8 cellular contexts compared by ENCODE assay signal in genomic region chr18:13136056-13136688, GRCh38.
A peak's percentile ranks its signal among the peaks of the same experiment; 100 is the strongest.
DNase-seq lines count a peak whose midpoint lies in the region; ATAC-seq and TF ChIP-seq lines count a peak whose summit lies in the region.

No MANE protein-coding gene starts in this region.

- peaks cover 1% of the 10 kb centered on the region for H3K4me1 Mint-ChIP-seq in glutamatergic neuron (ENCODE audit: low read depth, unreplicated experiment)

- peak; percentile 8 for ATAC-seq in HG03196 (IDR thresholded peaks at IDR 0.05; ENCODE audit: unreplicated experiment)

- H3K9me3 Mint-ChIP-seq in glutamatergic neuron (ENCODE audit: unreplicated experiment) = peaks cover 6% of the 10 kb centered on the region

- TF ChIP-seq CTCF in glutamatergic neuron (IDR thresholded peaks at IDR 0.05; ENCODE audit: partially characterized antibody, unreplicated experiment) = no peak

- peaks cover 15% of the 10 kb centered on the region for H3K27me3 Mint-ChIP-seq in glutamatergic neuron (ENCODE audit: unreplicated experiment)

- no peak overlapping the region for H3K27ac Mint-ChIP-seq in glutamatergic neuron (ENCODE audit: unreplicated experiment)

- DNase-seq in DMS53 (lab: John Stamatoyannopoulos, UW) (peak; percentile 80), glutamatergic neuron (no peak), DMS 273 treated with DMSO at 0.1 percent for 48 hours (lab: John Stamatoyannopoulos, UW) (no peak), cerebellum (ENCODE audit: low spot score) (no peak), ecto neural progenitor cell (ENCODE audit: low spot score) (no peak)
- peak; percentile 36 for DNase-seq in activated CD8-positive, alpha-beta memory T cell treated with anti-CD3 and anti-CD28 coated beads, Interleukin-2, amount 50 U/mL, for 4 hours
- DNase-seq in stimulated activated CD4-positive, alpha-beta T cell treated with anti-CD3 and anti-CD28 coated beads, Interleukin-1b, Interleukin-23, amount 100 ng/mL, for 48 hours = peak; percentile 75

- H3K36me3 Mint-ChIP-seq in glutamatergic neuron (ENCODE audit: unreplicated experiment) = peaks cover 30% of the 10 kb centered on the region

- peak overlapping the region; percentile 84 for H3K4me3 Mint-ChIP-seq in glutamatergic neuron (ENCODE audit: unreplicated experiment)

Comparison
In these comparisons a context has a peak if more than half of its experiments do, and no peak if none do; other contexts are left out.
1. DNase-seq: peak in DMS53 (single experiment), activated CD8-positive, alpha-beta memory T cell treated with anti-CD3 and anti-CD28 coated beads, Interleukin-2, amount 50 U/mL, for 4 hours (single experiment) and stimulated activated CD4-positive, alpha-beta T cell treated with anti-CD3 and anti-CD28 coated beads, Interleukin-1b, Interleukin-23, amount 100 ng/mL, for 48 hours (single experiment); none in glutamatergic neuron (single experiment), DMS 273 treated with DMSO at 0.1 percent for 48 hours (single experiment), cerebellum (single experiment) and ecto neural progenitor cell (single experiment).